7 cellular contexts compared by ENCODE assay signal in the genomic region with DNA sequence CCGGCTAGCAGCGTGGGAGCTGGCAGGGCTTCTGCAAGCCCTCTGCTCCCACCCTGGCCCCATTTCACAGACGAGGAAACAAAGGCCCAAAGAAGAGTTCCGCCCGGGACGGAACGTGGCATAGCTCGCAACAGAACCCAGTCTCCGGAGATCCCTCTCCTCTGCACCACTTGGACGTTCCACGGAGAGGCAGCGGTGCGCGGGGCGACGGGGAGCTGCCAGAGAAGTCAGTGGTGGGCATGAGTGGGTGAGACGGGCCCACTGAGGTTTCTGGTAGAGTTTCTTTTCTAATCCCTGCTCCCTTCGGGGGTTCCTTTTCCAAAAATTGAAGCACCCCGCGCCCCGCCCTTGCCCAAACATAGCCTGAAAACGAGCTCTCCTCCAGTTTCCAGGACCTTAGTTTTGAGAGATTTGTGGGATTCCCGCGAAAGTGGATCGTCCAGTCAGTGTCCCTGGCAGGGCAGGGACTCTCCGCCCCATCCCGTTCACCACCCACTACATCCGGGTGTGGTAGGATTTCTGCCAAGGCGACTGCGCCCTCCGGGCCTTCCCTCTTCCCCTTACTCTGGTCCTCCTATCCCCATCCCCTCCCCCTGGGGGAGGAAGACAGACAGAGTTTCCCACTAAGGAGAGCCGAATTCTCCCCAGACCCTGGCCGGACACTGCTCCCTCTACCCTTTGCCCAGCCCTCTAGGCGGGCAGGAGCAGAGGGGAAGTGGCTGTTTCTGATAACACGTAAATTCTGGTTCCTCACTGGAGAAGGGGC. TPM values are rescaled to one million over a fixed set of nuclear protein-coding genes. Genes with fewer than 3 reads are reported as not detected.
A peak's percentile ranks its signal among the peaks of the same experiment; 100 is the strongest.
DNase-seq lines count a peak whose midpoint lies in the region; ATAC-seq and TF ChIP-seq lines count a peak whose summit lies in the region.

No MANE protein-coding gene starts in this region.

- no peaks in the 10 kb centered on the region for H3K9me3 ChIP-seq in HCT116 (ENCODE audit: control insufficient read depth in 1 of 2, insufficient read depth in 1 of 2, low read depth in 1 of 2, low read length in 2 of 2)
- no peaks in the 10 kb centered on the region for H3K9me3 ChIP-seq in PC-3 (ENCODE audit: low read length)

- H3K4me3 ChIP-seq in HCT116 (replicated peaks in 1 of 2; ENCODE audit: low read depth in 1 of 2, low read length in 2 of 2) (peak overlapping the region; percentile 82 to 94), PC-3 (ENCODE audit: low read length) (peak overlapping the region; percentile 97), lower leg skin (ENCODE audit: low read depth, poor library complexity, severe bottlenecking) (peak overlapping the region; percentile 41)

- H3K9me2 ChIP-seq in HCT116 (ENCODE audit: insufficient read depth): no peaks in the 10 kb centered on the region
- no peaks in the 10 kb centered on the region for H3K9me2 ChIP-seq in PC-3 (replicated peaks; ENCODE audit: low read length)

- 3% methylated on average over 35 of the region's 35 CpGs for WGBS in lower leg skin, 2 donors

- POLR2A ChIA-PET in GM10248 (lab: Yijun Ruan, JAX) (interaction anchor here (0.6 to 3.0 kb wide), 4 partner anchors 10 to 108 kb away, joined by 3 to 11 read pairs (median 4); no protein-coding TSS in a partner anchor), HCT116 (lab: Charles Lee) (interaction anchor here (0.7 to 1.5 kb wide), 6 partner anchors 9 to 86 kb away, joined by 3 to 4 read pairs (median 3); no protein-coding TSS in a partner anchor), PC-3 (lab: Charles Lee; ENCODE audit: unreplicated experiment) (interaction anchor here (0.6 kb wide), 3 partner anchors 9 to 1728 kb away, joined by 3 read pairs; no protein-coding TSS in a partner anchor)

- H2AFZ ChIP-seq in HCT116 (ENCODE audit: low read depth, low read length, poor library complexity, severe bottlenecking) (peak overlapping the region; percentile 90), PC-3 (ENCODE audit: low read length) (peak overlapping the region; percentile 99)

- H3F3A ChIP-seq in PC-3 (ENCODE audit: low read length, unreplicated experiment): no peaks in the 10 kb centered on the region

- ATAC-seq in HCT116: peak; percentile 48
- peak; percentile 32 for ATAC-seq in PC-3

- BruUV-seq in HCT116 (replicated peaks; lab: Mats Ljungman, UMichigan): TSS peak; percentile 64
- BruUV-seq in PC-3 (replicated peaks; lab: Mats Ljungman, UMichigan): no TSS peak

- CTCF ChIA-PET in GM10248 (lab: Yijun Ruan, JAX) (interaction anchor here (0.7 to 3.6 kb wide), 41 partner anchors 9 to 573 kb away, joined by 3 to 78 read pairs (median 6); no protein-coding TSS in a partner anchor), HCT116 (lab: Charles Lee) (interaction anchor here (0.6 to 1.7 kb wide), 16 partner anchors 9 to 374 kb away, joined by 3 to 25 read pairs (median 4); no protein-coding TSS in a partner anchor), PC-3 (lab: Charles Lee) (interaction anchor here (0.5 to 1.2 kb wide), 6 partner anchors 9 to 369 kb away, joined by 3 to 5 read pairs (median 4); no protein-coding TSS in a partner anchor)

- RAD21 ChIA-PET in HCT116 (lab: Charles Lee; ENCODE audit: low non-redundant PET in 1 of 2, low total read pairs in 2 of 2, uncharacterized antibody in 2 of 2, unreplicated experiment in 2 of 2): interaction anchor here in 1 of 2 experiments (1.1 kb wide), 1 partner anchor 9 kb away, joined by 3 read pairs; no protein-coding TSS in a partner anchor

- intact Hi-C loops in HCT116 (cut with micrococcal nuclease): loop anchor here (1.0 to 10.0 kb wide), 3 partner anchors 47 to 245 kb away; no protein-coding TSS in a partner anchor
- intact Hi-C loops in PC-3 (cut with micrococcal nuclease): loop anchor here (1.0 to 10.0 kb wide), 3 partner anchors 63 to 248 kb away; no protein-coding TSS in a partner anchor
- intact Hi-C loops in lower leg skin (cut with DNase I; ENCODE audit: low total_unique reads): loop anchor here (5.0 to 10.0 kb wide), 2 partner anchors 247 to 375 kb away; no protein-coding TSS in a partner anchor

- H3K79me2 ChIP-seq in HCT116 (ENCODE audit: insufficient read depth, low read length): peaks cover 36% of the 10 kb centered on the region
- H3K79me2 ChIP-seq in PC-3 (ENCODE audit: low read length): peaks cover 37% of the 10 kb centered on the region

- H3K4me2 ChIP-seq in HCT116 (ENCODE audit: low read length): peak overlapping the region; percentile 100
- H3K4me2 ChIP-seq in PC-3 (ENCODE audit: low read length): peak overlapping the region; percentile 100

- H3K27me3 ChIP-seq in HCT116 (ENCODE audit: insufficient read depth, low read length) (no peaks in the 10 kb centered on the region), PC-3 (ENCODE audit: low read length) (no peaks in the 10 kb centered on the region)

- H3K9ac ChIP-seq in HCT116 (ENCODE audit: low read length): peak overlapping the region; percentile 75
- peak overlapping the region; percentile 68 for H3K9ac ChIP-seq in PC-3 (ENCODE audit: low read length)

- DNase-seq in GM10248 (ENCODE audit: extremely low spot score) (peak; percentile 40), HCT116 (ENCODE audit: low read depth, low spot score) (peak; percentile 32), PC-3 (peak; percentile 80), dermis blood vessel endothelial cell (peak; percentile 61), lower leg skin (ENCODE audit: low spot score in 2 of 2) (peak; percentile 68 to 93), substantia nigra (lab: John Stamatoyannopoulos, UW) (peak in 39 of 49 donors; percentile 23 to 79 (median 46)), cerebellar cortex (ENCODE audit: low spot score) (no peak)

- H3K4me1 ChIP-seq in HCT116 (ENCODE audit: control insufficient read depth in 1 of 2, insufficient read depth in 2 of 2, low read length in 2 of 2): peaks cover 14 to 28% of the 10 kb centered on the region in 2 experiments
- H3K4me1 ChIP-seq in PC-3 (ENCODE audit: insufficient read depth, low read length): peaks cover 22% of the 10 kb centered on the region

- H4K20me1 ChIP-seq in HCT116 (ENCODE audit: insufficient read depth) (no peaks in the 10 kb centered on the region), PC-3 (ENCODE audit: low read length) (peaks cover 28% of the 10 kb centered on the region; the same call in 1 of the 2 replicates)

- TF ChIP-seq POLR2A in HCT116 (IDR thresholded peaks at IDR 0.05; ENCODE audit: borderline replicate concordance, extremely low read depth, insufficient read depth, insufficient read length) (no peak), lower leg skin (IDR thresholded peaks at IDR 0.05) (no peak)

- TF ChIP-seq CTCF in GM10248 (IDR thresholded peaks at IDR 0.05; ENCODE audit: control extremely low read depth, extremely low read depth, low read depth, missing control alignments): no peak
- TF ChIP-seq CTCF in HCT116 (IDR thresholded peaks at IDR 0.05 in 2 of 3, conservative IDR thresholded peaks at IDR 0.05 in 1 of 3; ENCODE audit: borderline replicate concordance in 1 of 3, insufficient read depth in 1 of 3, low read depth in 2 of 3, low read length in 2 of 3): no peak
- no peak; the same call in 1 of the 2 replicates for TF ChIP-seq CTCF in PC-3 (conservative IDR thresholded peaks at IDR 0.05; ENCODE audit: low read depth, low read length)
- TF ChIP-seq CTCF in lower leg skin (IDR thresholded peaks at IDR 0.05): no peak

- peak overlapping the region; percentile 85 for H3K27ac ChIP-seq in HCT116 (ENCODE audit: low read depth, low read length)
- peak overlapping the region; percentile 30; the same call in 1 of the 2 replicates for H3K27ac ChIP-seq in PC-3 (ENCODE audit: low read length)
- H3K27ac ChIP-seq in substantia nigra (ENCODE audit: low read depth, low read length, poor library complexity, severe bottlenecking): peak overlapping the region; percentile 79

- H3K36me3 ChIP-seq in HCT116 (ENCODE audit: control insufficient read depth in 1 of 2, insufficient read depth in 2 of 2, low read length in 2 of 2): no peaks in the 10 kb centered on the region
- H3K36me3 ChIP-seq in PC-3 (ENCODE audit: low read depth, low read length): no peaks in the 10 kb centered on the region

- no peak for TF ChIP-seq RAD21 in HCT116 (IDR thresholded peaks at IDR 0.05; ENCODE audit: low read depth)

TF ChIP-seq in HCT116, 20 proteins besides CTCF, POLR2A, EP300 and RAD21:
- TF ChIP-seq SRF (IDR thresholded peaks at IDR 0.05; ENCODE audit: low read depth) (no peak), JUND (IDR thresholded peaks at IDR 0.05) (no peak), ELF1 (IDR thresholded peaks at IDR 0.05; ENCODE audit: borderline replicate concordance, low read depth) (no peak), EGR1 (IDR thresholded peaks at IDR 0.05; ENCODE audit: low read depth) (0 out of 2 replicates have a peak, but pooled peaks have one; percentile 43), CBX3 (IDR thresholded peaks at IDR 0.05; ENCODE audit: low read depth) (no peak), EZH2 (IDR thresholded peaks at IDR 0.05) (no peak), POLR2AphosphoS5 (IDR thresholded peaks at IDR 0.05; ENCODE audit: low read depth, low read length) (peak; percentile 25; the same call in 1 of the 2 replicates)
- TF ChIP-seq, protein P1, sequence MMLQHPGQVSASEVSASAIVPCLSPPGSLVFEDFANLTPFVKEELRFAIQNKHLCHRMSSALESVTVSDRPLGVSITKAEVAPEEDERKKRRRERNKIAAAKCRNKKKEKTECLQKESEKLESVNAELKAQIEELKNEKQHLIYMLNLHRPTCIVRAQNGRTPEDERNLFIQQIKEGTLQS (IDR thresholded peaks at IDR 0.05): no peak
TF ChIP-seq in HCT116: peak in this region for 2.

RNA-seq across cellular contexts. Expression of a gene that starts 0.8 kb away (rescaled TPM):
- total RNA-seq in HCT116 (2021; ENCODE audit: unreplicated experiment): 23.8 TPM
- polyA plus RNA-seq in HCT116 (2012): 17.7 and 22.2 TPM in 2 replicates
- total RNA-seq in PC-3 (2014; rRNA removed): 19.9 and 24.6 TPM in 2 replicates
- 3.1 and 7.5 TPM in 2 replicates for total RNA-seq in dermis blood vessel endothelial cell
- total RNA-seq in lower leg skin: 100 to 1,000 TPM; 111 to 142 (median 130) TPM

Comparison
In these comparisons a context has a peak if more than half of its experiments do, and no peak if none do; other contexts are left out.
1. H3K27ac ChIP-seq: peak in every context shown above with its lines; median percentile 85 in HCT116; 79 in substantia nigra; 30 in PC-3.
2. H3K4me3 ChIP-seq: peak in every context shown above with its lines; median percentile 97 in PC-3; 88 in HCT116; 41 in lower leg skin.